17 cellular contexts compared by ENCODE assay signal in genomic region chr3:77873599-77873998, GRCh38.
DNase-seq lines count a peak whose midpoint lies in the region; ATAC-seq and TF ChIP-seq lines count a peak whose summit lies in the region.
"Had no signal": no experiment of that assay in that cellular context is flagged by ENCODE, and none has a peak within 500 bp of the region (broad histone marks: within the 10 kb centered on the region; RNA-seq: fewer than 3 reads in every experiment).

No MANE protein-coding gene starts in this region.

- 53 to 67% (median 63%) methylated on average over 4 of the region's 4 CpGs for WGBS in heart left ventricle, 4 donors

- intact Hi-C loops in heart left ventricle (cut with DNase I) (no loop called here), sciatic nerve (cut with DNase I) (no loop called here), gastrocnemius medialis (cut with DNase I; ENCODE audit: low total_unique reads) (no loop called here)

- DNase-seq in heart left ventricle (peak in 3 of 5 donors; percentile 13 to 26 (median 20)), right atrium auricular region (ENCODE audit: low spot score) (no peak), cerebellar cortex (ENCODE audit: low spot score) (peak; percentile 4), midbrain (lab: John Stamatoyannopoulos, UW) (peak; percentile 19), sciatic nerve (ENCODE audit: low spot score) (no peak), gastrocnemius medialis (no peak), GOT3 (lab: John Stamatoyannopoulos, UW) (no peak)
- DNase-seq: BE2C; CD4-positive, CD25-positive, alpha-beta regulatory T cell; CD8-positive, alpha-beta memory T cell; COR-L47; DMS 273 treated with DMSO at 0.1 percent for 48 hours; DMS53; DND-41; EL; GM23248; HCEC 1CT had no signal

- H3K27me3 ChIP-seq in heart left ventricle (no peaks in the 10 kb centered on the region), right atrium auricular region (no peaks in the 10 kb centered on the region), gastrocnemius medialis (no peaks in the 10 kb centered on the region)
- H3K27me3 ChIP-seq: BE2C had no signal

- H3K4me1 ChIP-seq in heart left ventricle, result peaks cover 0 to 8% (median 0%) of the 10 kb centered on the region in 12 donors
- H3K4me1 ChIP-seq in right atrium auricular region, result no peaks in the 10 kb centered on the region
- H3K4me1 ChIP-seq in gastrocnemius medialis, result no peaks in the 10 kb centered on the region
- H3K4me1 ChIP-seq: BE2C had no signal

- in situ Hi-C loops in gastrocnemius medialis (cut with MboI; ENCODE audit: low sequenced_read_pairs in 4 of 4), result no loop called here

- H3K27ac ChIP-seq in heart left ventricle (no peak overlapping the region), right atrium auricular region (no peak overlapping the region), gastrocnemius medialis (no peak overlapping the region)
- H3K27ac ChIP-seq: GM23248 had no signal

- H3K4me3 ChIP-seq in heart left ventricle (no peak overlapping the region), right atrium auricular region (no peak overlapping the region), gastrocnemius medialis (no peak overlapping the region)
- H3K4me3 ChIP-seq: GM23248 had no signal

- H3K9me3 ChIP-seq in heart left ventricle, result no peaks in the 10 kb centered on the region
- no peaks in the 10 kb centered on the region for H3K9me3 ChIP-seq in right atrium auricular region
- H3K9me3 ChIP-seq in gastrocnemius medialis, result no peaks in the 10 kb centered on the region
- H3K9me3 ChIP-seq: BE2C had no signal

- TF ChIP-seq CTCF in heart left ventricle (IDR thresholded peaks at IDR 0.05), result no peak
- no peak for TF ChIP-seq CTCF in right atrium auricular region (IDR thresholded peaks at IDR 0.05)
- TF ChIP-seq CTCF in gastrocnemius medialis (IDR thresholded peaks at IDR 0.05 in 4 of 5, conservative IDR thresholded peaks at IDR 0.05 in 1 of 5), result no peak

- H3K36me3 ChIP-seq in heart left ventricle (no peaks in the 10 kb centered on the region), right atrium auricular region (no peaks in the 10 kb centered on the region), gastrocnemius medialis (no peaks in the 10 kb centered on the region)
- H3K36me3 ChIP-seq: BE2C had no signal

- ATAC-seq in heart left ventricle (no peak), sciatic nerve (peak; percentile 70), gastrocnemius medialis (no peak)

- TF ChIP-seq POLR2A in heart left ventricle (IDR thresholded peaks at IDR 0.05), result no peak
- no peak for TF ChIP-seq POLR2A in gastrocnemius medialis (IDR thresholded peaks at IDR 0.05)

Comparison
In these comparisons a context has a peak if more than half of its experiments do, and no peak if none do; other contexts are left out.
1. DNase-seq: peak in heart left ventricle (3 of 5), cerebellar cortex (single experiment) and midbrain (single experiment); none in right atrium auricular region (single experiment), sciatic nerve (single experiment), gastrocnemius medialis (0 of 2) and GOT3 (single experiment).